ENCODE assay signal across 11 cellular contexts in genomic region chr14:22266683-22267082, GRCh38.
"Had no signal": no experiment of that assay in that cellular context is flagged by ENCODE, and none has a peak within 500 bp of the region (broad histone marks: within the 10 kb centered on the region; RNA-seq: fewer than 3 reads in every experiment).

No MANE protein-coding gene starts in this region.

- H3K36me3 ChIP-seq: ascending aorta, breast epithelium, thoracic aorta had no signal

- H3K27ac ChIP-seq: breast epithelium, psoas muscle had no signal

- H3K27me3 ChIP-seq: ascending aorta, breast epithelium had no signal

- H3K4me3 ChIP-seq: ascending aorta, breast epithelium, psoas muscle, thoracic aorta had no signal

- ATAC-seq: psoas muscle had no signal

- H3K9me3 ChIP-seq: ascending aorta, breast epithelium, psoas muscle, thoracic aorta had no signal

- H3K9me3 Mint-ChIP-seq: activated B cell treated with CpG ODN at 0.5 μM for 24 hours; nephron progenitor cell; T-helper 1 cell treated with Interleukin-12 subunit alpha and Interleukin-12 subunit beta and Interleukin-4 antibody, amounts not matched to agents 30 μg/mL and 1 μg/mL, for 36 hours had no signal

- DNase-seq: activated B cell treated with CpG ODN at 0.5 μM for 24 hours; activated CD4-positive, alpha-beta T cell treated with anti-CD3 and anti-CD28 coated beads, Interleukin-2, amount 50 U/mL, for 1 hour; activated T-cell treated with anti-CD3 and anti-CD28 coated beads, Interleukin-2, amount 50 U/mL, for 48 hours; dermis blood vessel endothelial cell; head of caudate nucleus; nephron progenitor cell; psoas muscle had no signal

- H3K4me1 ChIP-seq: ascending aorta, breast epithelium, psoas muscle had no signal

- H3K27ac Mint-ChIP-seq: activated B cell treated with CpG ODN at 0.5 μM for 24 hours; T-helper 1 cell treated with Interleukin-12 subunit alpha and Interleukin-12 subunit beta and Interleukin-4 antibody, amounts not matched to agents 30 μg/mL and 1 μg/mL, for 36 hours had no signal

- H3K4me3 Mint-ChIP-seq: activated B cell treated with CpG ODN at 0.5 μM for 24 hours; nephron progenitor cell; T-helper 1 cell treated with Interleukin-12 subunit alpha and Interleukin-12 subunit beta and Interleukin-4 antibody, amounts not matched to agents 30 μg/mL and 1 μg/mL, for 36 hours had no signal
